Comparison of ENCODE assay signal across 16 cellular contexts in the genomic region with DNA sequence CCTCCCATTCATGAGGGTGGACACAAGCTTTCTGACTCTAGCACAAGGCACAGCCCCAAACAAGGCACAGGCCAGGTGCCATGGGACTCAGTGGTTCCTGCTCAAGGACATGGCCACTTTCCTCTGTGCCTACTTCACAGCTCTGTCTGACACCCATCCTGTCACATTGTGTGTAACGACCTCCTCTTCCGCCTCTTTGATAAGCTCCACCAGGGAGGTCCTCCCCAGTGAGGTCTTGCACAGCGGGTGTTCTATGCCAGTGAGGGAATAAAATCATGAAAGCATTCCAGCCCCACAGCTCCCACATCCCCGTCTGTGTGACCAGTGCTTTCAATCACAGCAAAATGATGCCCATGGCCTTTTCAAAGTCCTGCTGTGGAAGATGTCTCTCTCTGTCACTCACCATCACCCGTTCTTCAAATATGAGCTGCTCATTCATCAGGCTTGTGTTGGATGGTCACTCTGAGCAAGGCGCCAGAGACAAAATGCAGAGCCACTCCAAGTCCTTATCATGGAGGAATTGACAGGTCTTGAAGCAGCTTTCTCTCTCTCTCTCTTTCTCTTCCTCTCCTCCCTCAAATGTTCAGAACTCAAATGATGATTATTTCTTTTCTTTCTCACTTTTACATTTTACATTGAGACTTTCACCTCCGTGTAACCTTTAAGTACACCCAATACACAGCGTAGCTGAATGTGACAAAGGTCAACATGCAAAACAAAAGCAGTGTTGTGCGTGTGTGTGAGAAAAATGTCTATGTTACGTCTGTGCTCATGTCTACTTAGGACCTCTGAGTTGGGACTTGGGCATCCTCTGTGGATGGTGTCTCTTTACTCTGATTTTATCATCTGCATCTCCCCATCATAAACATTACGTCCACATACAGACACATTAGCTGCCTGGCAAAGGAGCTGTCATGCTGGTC.
"Had no signal": no experiment of that assay in that cellular context is flagged by ENCODE, and none has a peak within 500 bp of the region (broad histone marks: within the 10 kb centered on the region; RNA-seq: fewer than 3 reads in every experiment).

No MANE protein-coding gene starts in this region.

- H2AFZ ChIP-seq: parathyroid adenoma had no signal

- ATAC-seq: activated CD8-positive, alpha-beta memory T cell treated with anti-CD3 and anti-CD28 coated beads, Interleukin-2, amount 10 ng/mL, durations not matched to agents 7 days and 5 days; activated T-cell treated with anti-CD3 and anti-CD28 coated beads, Interleukin-2, amount 50 U/mL, for 4 hours; gastrocnemius medialis; left lung had no signal

- H3K9ac ChIP-seq: parathyroid adenoma had no signal

- H3K4me1 ChIP-seq: colonic mucosa, gastrocnemius medialis, parathyroid adenoma had no signal

- H3K27me3 ChIP-seq: colonic mucosa, gastrocnemius medialis, heart right ventricle, left lung, upper lobe of left lung had no signal

- FAIRE-seq: astrocyte, islet of Langerhans had no signal

- H3K9me3 Mint-ChIP-seq: activated T-cell treated with anti-CD3 and anti-CD28 coated beads, Interleukin-2, amount 50 U/mL, for 4 hours; T-helper 2 cell treated with Interferon-gamma antibody and Interleukin-4, amounts not matched to agents 5 μg/mL and 100 μg/mL, for 36 hours had no signal

- H3K9me3 ChIP-seq: colonic mucosa, gastrocnemius medialis, heart right ventricle, left lung, upper lobe of left lung had no signal

- H3K36me3 ChIP-seq: colonic mucosa, gastrocnemius medialis, heart right ventricle, left lung, upper lobe of left lung had no signal

- DNase-seq: activated CD4-positive, alpha-beta T cell treated with anti-CD3 and anti-CD28 coated beads, Interleukin-2, amount 50 U/mL, for 4 hours; activated CD4-positive, CD25-positive, alpha-beta regulatory T cell treated with anti-CD3 and anti-CD28 coated beads, Interleukin-2, amount 50 U/mL, for 72 hours; activated CD8-positive, alpha-beta memory T cell treated with anti-CD3 and anti-CD28 coated beads, Interleukin-2, amount 10 ng/mL, durations not matched to agents 7 days and 5 days; activated gamma-delta T cell treated with Interleukin-2 at 50 U/mL for 16 hours; activated T-cell treated with anti-CD3 and anti-CD28 coated beads, Interleukin-2, amount 50 U/mL, for 4 hours; colonic mucosa; effector CD4-positive, alpha-beta T cell; gastrocnemius medialis; heart right ventricle; left lung; upper lobe of left lung had no signal

- H3K27ac Mint-ChIP-seq: activated CD8-positive, alpha-beta memory T cell treated with anti-CD3 and anti-CD28 coated beads, Interleukin-2, amount 10 ng/mL, durations not matched to agents 7 days and 5 days had no signal

- H3K79me2 ChIP-seq: parathyroid adenoma had no signal

- H3K36me3 Mint-ChIP-seq: activated CD8-positive, alpha-beta memory T cell treated with anti-CD3 and anti-CD28 coated beads, Interleukin-2, amount 10 ng/mL, durations not matched to agents 7 days and 5 days had no signal

- H3K4me3 ChIP-seq: colonic mucosa, gastrocnemius medialis, heart right ventricle, left lung, skin epidermis, upper lobe of left lung had no signal

- H3K4me3 Mint-ChIP-seq: activated CD8-positive, alpha-beta memory T cell treated with anti-CD3 and anti-CD28 coated beads, Interleukin-2, amount 10 ng/mL, durations not matched to agents 7 days and 5 days; activated T-cell treated with anti-CD3 and anti-CD28 coated beads, Interleukin-2, amount 50 U/mL, for 4 hours; T-helper 2 cell treated with Interferon-gamma antibody and Interleukin-4, amounts not matched to agents 5 μg/mL and 100 μg/mL, for 36 hours had no signal

- H3K27ac ChIP-seq: gastrocnemius medialis, heart right ventricle, left lung, parathyroid adenoma, skin epidermis, upper lobe of left lung had no signal
